8 cellular contexts compared by ENCODE assay signal in genomic region chr10:110872145-110872983, GRCh38. TPM values are rescaled to one million over a fixed set of nuclear protein-coding genes. Genes with fewer than 3 reads are reported as not detected.
DNase-seq lines count a peak whose midpoint lies in the region; ATAC-seq and TF ChIP-seq lines count a peak whose summit lies in the region.

No MANE protein-coding gene starts in this region.

- H3K4me3 Mint-ChIP-seq in activated CD8-positive, alpha-beta T cell treated with anti-CD3 and anti-CD28 coated beads for 36 hours: peak overlapping the region; percentile 86

- no peak for DNase-seq in AG04450 (ENCODE audit: low read depth, low spot score)
- DNase-seq in NCI-H82 treated with DMSO at 0.1 percent for 48 hours (lab: John Stamatoyannopoulos, UW; ENCODE audit: unreplicated experiment): peak; percentile 77
- peak; percentile 94 for DNase-seq in activated CD8-positive, alpha-beta T cell treated with anti-CD3 and anti-CD28 coated beads for 36 hours
- peak; percentile 61 to 75 for DNase-seq in lung microvascular endothelial cell (ENCODE audit: low read depth in 2 of 2)
- peak; percentile 52 to 63 (median 59) for DNase-seq in stimulated activated CD4-positive, alpha-beta T cell treated with anti-CD3 and anti-CD28 coated beads, TNF-alpha, amount 100 ng/mL, for 4 hours (ENCODE audit: low read depth in 3 of 3)

- H3K4me1 Mint-ChIP-seq in activated CD8-positive, alpha-beta T cell treated with anti-CD3 and anti-CD28 coated beads for 36 hours (ENCODE audit: low read depth): peaks cover 56% of the 10 kb centered on the region

- H3K36me3 Mint-ChIP-seq in activated CD8-positive, alpha-beta T cell treated with anti-CD3 and anti-CD28 coated beads for 36 hours (ENCODE audit: low read depth): peaks cover 24% of the 10 kb centered on the region

- POLR2A ChIA-PET in AG04450 (lab: Yijun Ruan, JAX): interaction anchor here (0.7 to 1.5 kb wide), 8 partner anchors 13 to 126 kb away, joined by 3 to 22 read pairs (median 3); partner anchors contain the start of genes BBIP1 and SHOC2
- POLR2A ChIA-PET in activated CD8-positive, alpha-beta T cell treated with anti-CD3 and anti-CD28 coated beads for 36 hours (lab: Charles Lee): interaction anchor here (0.8 to 2.3 kb wide), 11 partner anchors 10 to 126 kb away, joined by 3 to 15 read pairs (median 5); partner anchors contain the start of genes BBIP1 and SHOC2

- peak; percentile 36; the same call in 1 of the 2 replicates for TF ChIP-seq CTCF in AG04450 (IDR thresholded peaks at IDR 0.05; ENCODE audit: low read depth, low read length)
- TF ChIP-seq CTCF in activated CD8-positive, alpha-beta T cell treated with anti-CD3 and anti-CD28 coated beads for 36 hours (IDR thresholded peaks at IDR 0.05): peak; percentile 15

- CTCF ChIA-PET in AG04450 (lab: Charles Lee): interaction anchor here (0.7 to 1.7 kb wide), 7 partner anchors 14 to 264 kb away, joined by 3 to 5 read pairs (median 3); no protein-coding TSS in a partner anchor
- CTCF ChIA-PET in activated CD8-positive, alpha-beta T cell treated with anti-CD3 and anti-CD28 coated beads for 36 hours (lab: Charles Lee): interaction anchor here (0.7 to 1.3 kb wide), 7 partner anchors 10 to 126 kb away, joined by 3 to 8 read pairs (median 3); no protein-coding TSS in a partner anchor

- ATAC-seq in GM18907 (IDR thresholded peaks at IDR 0.05; ENCODE audit: unreplicated experiment) (peak; percentile 55), HG03175 (IDR thresholded peaks at IDR 0.05; ENCODE audit: unreplicated experiment) (peak; percentile 45)
- ATAC-seq in activated CD8-positive, alpha-beta T cell treated with anti-CD3 and anti-CD28 coated beads for 36 hours: peak; percentile 72

- peak overlapping the region; percentile 69 for H3K27ac ChIP-seq in AG04450 (ENCODE audit: low read depth, low read length)
- peak overlapping the region; percentile 96 for H3K27ac ChIP-seq in ectodermal cell (ENCODE audit: insufficient read depth, low read depth, low read length, poor library complexity, severe bottlenecking)

- H3K27me3 Mint-ChIP-seq in activated CD8-positive, alpha-beta T cell treated with anti-CD3 and anti-CD28 coated beads for 36 hours: no peaks in the 10 kb centered on the region

- intact Hi-C loops in activated CD8-positive, alpha-beta T cell treated with anti-CD3 and anti-CD28 coated beads for 36 hours (cut with micrococcal nuclease): loop anchor here (5.0 to 10.0 kb wide), 2 partner anchors 125 to 258 kb away; no protein-coding TSS in a partner anchor

- H3K9me3 ChIP-seq in AG04450 (ENCODE audit: control insufficient read depth, insufficient read depth, low read length) (no peaks in the 10 kb centered on the region; the same call in 1 of the 2 replicates), ectodermal cell (ENCODE audit: control insufficient read depth, low read length) (no peaks in the 10 kb centered on the region)

- H3K27me3 ChIP-seq in AG04450 (ENCODE audit: control insufficient read depth, insufficient read depth, low read length) (peaks cover 2% of the 10 kb centered on the region), ectodermal cell (ENCODE audit: control insufficient read depth, insufficient read depth, low read length, poor library complexity, severe bottlenecking) (no peaks in the 10 kb centered on the region)

- WGBS in ectodermal cell, 2 experiments: 0 to 1% methylated on average over 68 to 69 of the region's 70 CpGs

- H3K4me3 ChIP-seq in AG04450 (ENCODE audit: low read depth, low read length): peak overlapping the region; percentile 71
- peak overlapping the region; percentile 65 for H3K4me3 ChIP-seq in ectodermal cell (ENCODE audit: insufficient read depth, low read depth, low read length)

- H3K27ac Mint-ChIP-seq in activated CD8-positive, alpha-beta T cell treated with anti-CD3 and anti-CD28 coated beads for 36 hours: peak overlapping the region; percentile 95

- H3K36me3 ChIP-seq in ectodermal cell (ENCODE audit: control insufficient read depth, insufficient read depth, low read length): no peaks in the 10 kb centered on the region

- H3K4me1 ChIP-seq in ectodermal cell (ENCODE audit: control insufficient read depth, insufficient read depth, low read length): peaks cover 10% of the 10 kb centered on the region

- H3K9me3 Mint-ChIP-seq in activated CD8-positive, alpha-beta T cell treated with anti-CD3 and anti-CD28 coated beads for 36 hours: no peaks in the 10 kb centered on the region

RNA-seq across cellular contexts. Expression of gene PDCD4, which starts 0.6 kb away (rescaled TPM):
- 66.0 and 95.4 TPM in 2 replicates for polyA plus RNA-seq in AG04450 (2011; rRNA removed)
- 29.4 and 55.6 TPM in 2 replicates for polyA minus RNA-seq in AG04450 (2011; rRNA and poly(A)+ RNA removed)
- total RNA-seq in activated CD8-positive, alpha-beta T cell treated with anti-CD3 and anti-CD28 coated beads for 36 hours: 100 to 1,000 TPM; 186 to 190 TPM
- 93.5 TPM for polyA plus RNA-seq in ectodermal cell (2013, experiment 1 of 4)
- polyA plus RNA-seq in ectodermal cell (2013, experiment 2 of 4): 108 TPM
- polyA plus RNA-seq in ectodermal cell (2013, experiment 3 of 4): 53.8 TPM
- 68.6 TPM for polyA plus RNA-seq in ectodermal cell (2013, experiment 4 of 4)
- total RNA-seq in lung microvascular endothelial cell: 102 and 172 TPM in 2 replicates

RNA-seq across cellular contexts. Expression of gene BBIP1, which starts 46.6 kb away (rescaled TPM):
- 29.9 and 41.5 TPM in 2 replicates for polyA plus RNA-seq in AG04450 (2011; rRNA removed)
- 5.9 and 16.3 TPM in 2 replicates for polyA minus RNA-seq in AG04450 (2011; rRNA and poly(A)+ RNA removed)
- total RNA-seq in activated CD8-positive, alpha-beta T cell treated with anti-CD3 and anti-CD28 coated beads for 36 hours: 10 to 100 TPM; 41.2 to 44.4 TPM
- 33.4 TPM for polyA plus RNA-seq in ectodermal cell (2013, experiment 1 of 4)
- 32.0 TPM for polyA plus RNA-seq in ectodermal cell (2013, experiment 2 of 4)
- 46.8 TPM for polyA plus RNA-seq in ectodermal cell (2013, experiment 3 of 4)
- polyA plus RNA-seq in ectodermal cell (2013, experiment 4 of 4): 49.4 TPM
- total RNA-seq in lung microvascular endothelial cell: 15.3 and 17.9 TPM in 2 replicates

RNA-seq across cellular contexts. Expression of gene SHOC2, which starts 47.0 kb away (rescaled TPM):
- 26.9 and 33.3 TPM in 2 replicates for polyA plus RNA-seq in AG04450 (2011; rRNA removed)
- polyA minus RNA-seq in AG04450 (2011; rRNA and poly(A)+ RNA removed): 26.6 and 45.4 TPM in 2 replicates
- total RNA-seq in activated CD8-positive, alpha-beta T cell treated with anti-CD3 and anti-CD28 coated beads for 36 hours: 10 to 100 TPM; 34.2 to 35.4 TPM
- polyA plus RNA-seq in ectodermal cell (2013, experiment 1 of 4): 28.6 TPM
- 30.7 TPM for polyA plus RNA-seq in ectodermal cell (2013, experiment 2 of 4)
- 26.9 TPM for polyA plus RNA-seq in ectodermal cell (2013, experiment 3 of 4)
- polyA plus RNA-seq in ectodermal cell (2013, experiment 4 of 4): 25.2 TPM
- total RNA-seq in lung microvascular endothelial cell: 34.4 and 56.3 TPM in 2 replicates
